10 cellular contexts compared by ENCODE assay signal in genomic region chr2:109185338-109185737, GRCh38. TPM values are rescaled to one million over a fixed set of nuclear protein-coding genes. Genes with fewer than 3 reads are reported as not detected.
A peak's percentile ranks its signal among the peaks of the same experiment; 100 is the strongest.
DNase-seq lines count a peak whose midpoint lies in the region; ATAC-seq, FAIRE-seq and TF ChIP-seq lines count a peak whose summit lies in the region.
"Had no signal": no experiment of that assay in that cellular context is flagged by ENCODE, and none has a peak within 500 bp of the region (broad histone marks: within the 10 kb centered on the region; RNA-seq: fewer than 3 reads in every experiment).

No MANE protein-coding gene starts in this region.

- peak overlapping the region; percentile 93 for H3K27ac Mint-ChIP-seq in HFFc6
- peak overlapping the region in 1 of 8 donors; percentile 39 for H3K27ac Mint-ChIP-seq in CD8-positive, alpha-beta memory T cell

- ATAC-seq in HG03565 (IDR thresholded peaks at IDR 0.05; ENCODE audit: unreplicated experiment) (no peak), HG02678 (IDR thresholded peaks at IDR 0.05; ENCODE audit: unreplicated experiment) (no peak)

- no peak for TF ChIP-seq EP300 in stomach (IDR thresholded peaks at IDR 0.05)

- peak overlapping the region in 4 of 5 donors; percentile 44 to 83 (median 67) for H3K27ac ChIP-seq in stomach
- H3K27ac ChIP-seq in CD8-positive, alpha-beta memory T cell (ENCODE audit: low read depth, low read length): no peak overlapping the region

- no peaks in the 10 kb centered on the region for H3K36me3 ChIP-seq in bronchial epithelial cell (ENCODE audit: control insufficient read depth, insufficient read depth, low read length)
- H3K36me3 ChIP-seq in stomach: no peaks in the 10 kb centered on the region
- no peaks in the 10 kb centered on the region for H3K36me3 ChIP-seq in CD8-positive, alpha-beta memory T cell (ENCODE audit: insufficient read depth, low read length)

- H3K9me3 Mint-ChIP-seq in HFFc6: peaks cover 4% of the 10 kb centered on the region
- H3K9me3 Mint-ChIP-seq in CD8-positive, alpha-beta memory T cell: peaks cover 3 to 14% (median 5%) of the 10 kb centered on the region in 5 donors

- TF ChIP-seq CTCF in HFFc6 (IDR thresholded peaks at IDR 0.05): no peak
- TF ChIP-seq CTCF in bronchial epithelial cell (IDR thresholded peaks at IDR 0.05; ENCODE audit: insufficient read depth, low read length, severe bottlenecking): no peak
- no peak for TF ChIP-seq CTCF in stomach (IDR thresholded peaks at IDR 0.05)

- H3K27me3 Mint-ChIP-seq in HFFc6 (ENCODE audit: insufficient read depth): peaks cover 10% of the 10 kb centered on the region; the same call in 1 of the 2 replicates
- H3K27me3 Mint-ChIP-seq in CD8-positive, alpha-beta memory T cell: peaks cover 6 to 33% of the 10 kb centered on the region in 2 donors

- peaks cover 16% of the 10 kb centered on the region for H3K36me3 Mint-ChIP-seq in HFFc6 (ENCODE audit: low read depth)
- H3K36me3 Mint-ChIP-seq in CD8-positive, alpha-beta memory T cell: peaks cover 0 to 4% (median 0%) of the 10 kb centered on the region in 3 donors

- TF ChIP-seq POLR2A in stomach (IDR thresholded peaks at IDR 0.05): no peak

- DNase-seq in HFFc6: peak; percentile 76
- peak; percentile 33 for DNase-seq in bronchial epithelial cell (ENCODE audit: low read depth)
- peak; percentile 53 for DNase-seq in kidney glomerular epithelial cell (lab: John Stamatoyannopoulos, UW)
- DNase-seq in stomach: no peak
- DNase-seq in RKO (ENCODE audit: low spot score): no peak
- no peak for DNase-seq in CD8-positive, alpha-beta memory T cell
- DNase-seq: stimulated activated naive CD4-positive, alpha-beta T cell treated with Interleukin-2 at 50 U/mL for 16 hours had no signal

- H3K27me3 ChIP-seq in bronchial epithelial cell (ENCODE audit: control insufficient read depth, insufficient read depth, low read length): peaks cover 10% of the 10 kb centered on the region
- no peaks in the 10 kb centered on the region for H3K27me3 ChIP-seq in stomach
- H3K27me3 ChIP-seq in CD8-positive, alpha-beta memory T cell (ENCODE audit: insufficient read depth, low read length, poor library complexity, severe bottlenecking): no peaks in the 10 kb centered on the region
- H3K27me3 ChIP-seq: dorsolateral prefrontal cortex had no signal

- WGBS in stomach, 5 donors: 40 to 57% (median 45%) methylated on average over 4 of the region's 4 CpGs

- no peak for FAIRE-seq in bronchial epithelial cell (lab: Jason Lieb, UNC)

- intact Hi-C loops in stomach (cut with DNase I; ENCODE audit: low total_unique reads): no loop called here

- peaks cover 34% of the 10 kb centered on the region for H3K4me1 Mint-ChIP-seq in HFFc6 (ENCODE audit: low read depth)
- H3K4me1 Mint-ChIP-seq in CD8-positive, alpha-beta memory T cell: no peaks in the 10 kb centered on the region

- H3K4me3 Mint-ChIP-seq in HFFc6: peak overlapping the region; percentile 68
- no peak overlapping the region for H3K4me3 Mint-ChIP-seq in CD8-positive, alpha-beta memory T cell

- H3K4me3 ChIP-seq in bronchial epithelial cell (ENCODE audit: low read depth, low read length) (no peak overlapping the region), stomach (no peak overlapping the region)
- no peak overlapping the region for H3K4me3 ChIP-seq in CD8-positive, alpha-beta memory T cell (ENCODE audit: low read length)

- H3K9me3 ChIP-seq in stomach: no peaks in the 10 kb centered on the region
- no peaks in the 10 kb centered on the region for H3K9me3 ChIP-seq in CD8-positive, alpha-beta memory T cell (ENCODE audit: low read length)

- POLR2A ChIA-PET in CD8-positive, alpha-beta memory T cell (lab: Charles Lee): no interaction called here

- H3K4me1 ChIP-seq in stomach: peaks cover 0 to 24% (median 17%) of the 10 kb centered on the region in 4 donors
- no peaks in the 10 kb centered on the region for H3K4me1 ChIP-seq in CD8-positive, alpha-beta memory T cell (ENCODE audit: insufficient read depth, low read length)

- CTCF ChIA-PET in CD8-positive, alpha-beta memory T cell (lab: Charles Lee): no interaction called here

RNA-seq across cellular contexts. Expression of gene SH3RF3, which starts 56.3 kb away (rescaled TPM):
- total RNA-seq in HFFc6 (2021; fragmentation: NEBNext Ultra II Directional; extraction: Animal tissue kit (Norgen Biotek cat#: 25700)): 1 to 10 TPM; 2.4 to 4.4 (median 3.7) TPM
- total RNA-seq in bronchial epithelial cell (under 0.01 and 0.51 TPM in 2 replicates), stomach (10 to 100 TPM in 1 of 5 donors, 1 to 10 TPM in 3, under 1 TPM in 1; 0.87 to 11.1 (median 5.0) TPM)
- polyA plus RNA-seq in stomach: 1 to 10 TPM; 2.3 to 4.3 (median 2.4) TPM
- total RNA-seq in CD8-positive, alpha-beta memory T cell: under 1 TPM; 0.27 to 0.31 TPM
- 0.24 TPM for polyA plus RNA-seq in CD8-positive, alpha-beta memory T cell

Comparison
In these comparisons a context has a peak if more than half of its experiments do, and no peak if none do; other contexts are left out.
1. DNase-seq: peak in HFFc6 (single experiment), bronchial epithelial cell (single experiment) and kidney glomerular epithelial cell (single experiment); none in stomach (single experiment), RKO (single experiment) and CD8-positive, alpha-beta memory T cell (0 of 5).